8 cellular contexts compared by ENCODE assay signal in the genomic region with DNA sequence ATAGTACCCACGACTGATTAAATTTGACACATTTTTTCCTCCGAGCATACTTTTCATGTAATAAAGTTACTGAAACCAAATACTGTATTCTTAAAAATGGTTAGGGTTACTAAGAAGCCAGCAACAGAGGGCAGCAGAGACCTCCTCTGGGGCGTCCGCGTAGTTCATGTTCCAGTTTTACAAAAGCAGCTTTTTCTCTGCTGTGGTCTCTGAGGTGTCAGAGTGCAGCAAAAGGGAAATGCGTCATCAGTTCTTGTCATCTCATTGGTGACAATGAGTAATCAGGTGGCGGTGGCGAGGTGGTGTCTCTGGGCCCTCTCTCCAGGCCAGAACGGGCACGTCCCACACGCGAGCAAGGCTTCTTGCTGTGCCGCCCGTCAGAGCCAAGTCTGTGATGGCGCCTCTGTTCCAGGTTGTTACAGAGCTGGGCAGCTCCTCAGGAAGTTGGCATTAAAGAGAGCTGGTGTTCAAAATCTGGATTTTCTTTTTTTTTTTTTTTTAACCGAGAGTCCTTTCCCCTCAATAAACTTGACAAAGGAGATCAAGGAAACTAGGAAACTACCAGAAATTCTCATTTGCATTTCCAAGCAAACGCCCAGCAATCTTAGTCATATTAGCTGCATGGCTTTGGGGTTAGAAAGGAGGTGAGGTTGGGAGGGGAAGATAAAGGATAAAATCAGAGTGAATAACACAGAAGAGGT.
DNase-seq lines count a peak whose midpoint lies in the region; ATAC-seq, FAIRE-seq and TF ChIP-seq lines count a peak whose summit lies in the region.

No MANE protein-coding gene starts in this region.

- no peak overlapping the region for H3K9ac ChIP-seq in iPS-15b (ENCODE audit: low read depth, low read length)

- H3K4me1 ChIP-seq in A549 (peaks cover 22% of the 10 kb centered on the region), iPS-15b (ENCODE audit: control insufficient read depth, insufficient read depth, low read length) (peaks cover 6% of the 10 kb centered on the region)

- peak overlapping the region; percentile 79 for H3K4me2 ChIP-seq in A549

- no peaks in the 10 kb centered on the region for H3K36me3 ChIP-seq in iPS-15b (ENCODE audit: control insufficient read depth, insufficient read depth, low read length)

- TF ChIP-seq EP300 in A549 (IDR thresholded peaks at IDR 0.05) = peak; percentile 34 to 40; a peak in 2 of 5 replicates

- peak; percentile 53 for TF ChIP-seq POLR2A in A549 (IDR thresholded peaks at IDR 0.05; ENCODE audit: low read length)
- peak; percentile 97 for TF ChIP-seq POLR2A in GM18526 (IDR thresholded peaks at IDR 0.05; ENCODE audit: extremely low read depth, insufficient read length)

- DNase-seq in A549 (ENCODE audit: low read depth in 1 of 2, low spot score in 1 of 2) (peak; percentile 78 to 96), NCI-H2107 treated with DMSO at 0.1 percent for 48 hours (lab: John Stamatoyannopoulos, UW; ENCODE audit: unreplicated experiment) (peak; percentile 94), UCSD-AML1 (lab: John Stamatoyannopoulos, UW; ENCODE audit: unreplicated experiment) (peak; percentile 75), brain pericyte (ENCODE audit: low read depth, low spot score) (peak; percentile 77), skeletal muscle cell (ENCODE audit: low read depth) (peak; percentile 89)

- H3K4me3 ChIP-seq in A549 (peak overlapping the region; percentile 33), iPS-15b (ENCODE audit: low read depth, low read length) (peak overlapping the region; percentile 51), skeletal muscle cell (ENCODE audit: low read depth, low read length) (peak overlapping the region; percentile 35)

- TF ChIP-seq CTCF in A549 (IDR thresholded peaks at IDR 0.05) = peak; percentile 96

- POLR2A ChIA-PET in A549 (lab: Yijun Ruan, JAX) = interaction anchor here (0.7 to 1.4 kb wide), 12 partner anchors 11 to 176 kb away, joined by 3 to 19 read pairs (median 6); a partner anchor contains a TSS

- CTCF ChIA-PET in A549 (lab: Yijun Ruan, JAX) = interaction anchor here (0.6 to 6.4 kb wide), 48 partner anchors 9 to 1538 kb away, joined by 3 to 116 read pairs (median 4); a partner anchor contains a TSS

- no peaks in the 10 kb centered on the region for H3K27me3 ChIP-seq in iPS-15b (ENCODE audit: control insufficient read depth, insufficient read depth, low read length)

- TF ChIP-seq RAD21 in A549 (conservative IDR thresholded peaks at IDR 0.05 in 1 of 2, IDR thresholded peaks at IDR 0.05 in 1 of 2) = peak; percentile 99

- FAIRE-seq in A549 (lab: Jason Lieb, UNC) = peak; percentile 13

- peak overlapping the region; percentile 85 to 91 for H3K27ac ChIP-seq in A549

- no peaks in the 10 kb centered on the region for H3K9me3 ChIP-seq in A549
- no peaks in the 10 kb centered on the region for H3K9me3 ChIP-seq in iPS-15b (ENCODE audit: control insufficient read depth, insufficient read depth, low read length)

- peak; percentile 97 to 98 for ATAC-seq in A549
- peak; percentile 100 for ATAC-seq in HG03064 (IDR thresholded peaks at IDR 0.05; ENCODE audit: low read depth, unreplicated experiment)

- WGBS in A549 (ENCODE audit: missing lambda C conversion rate) = 2% methylated on average over 17 of the region's 17 CpGs

TF ChIP-seq in A549, 52 proteins besides CTCF, POLR2A, EP300 and RAD21:
- no peak for TF ChIP-seq RNF2 (IDR thresholded peaks at IDR 0.05; ENCODE audit: borderline replicate concordance, low read depth)
- TF ChIP-seq MAFK (IDR thresholded peaks at IDR 0.05; ENCODE audit: partially characterized antibody) = peak; percentile 54
- no peak for TF ChIP-seq HEYL (CRISPR knock-in tag; IDR thresholded peaks at IDR 0.05)
- TF ChIP-seq HOXB5 (CRISPR knock-in tag; IDR thresholded peaks at IDR 0.05) = 0 out of 2 replicates have a peak, but pooled peaks have one; percentile 36
- TF ChIP-seq, protein P1, sequence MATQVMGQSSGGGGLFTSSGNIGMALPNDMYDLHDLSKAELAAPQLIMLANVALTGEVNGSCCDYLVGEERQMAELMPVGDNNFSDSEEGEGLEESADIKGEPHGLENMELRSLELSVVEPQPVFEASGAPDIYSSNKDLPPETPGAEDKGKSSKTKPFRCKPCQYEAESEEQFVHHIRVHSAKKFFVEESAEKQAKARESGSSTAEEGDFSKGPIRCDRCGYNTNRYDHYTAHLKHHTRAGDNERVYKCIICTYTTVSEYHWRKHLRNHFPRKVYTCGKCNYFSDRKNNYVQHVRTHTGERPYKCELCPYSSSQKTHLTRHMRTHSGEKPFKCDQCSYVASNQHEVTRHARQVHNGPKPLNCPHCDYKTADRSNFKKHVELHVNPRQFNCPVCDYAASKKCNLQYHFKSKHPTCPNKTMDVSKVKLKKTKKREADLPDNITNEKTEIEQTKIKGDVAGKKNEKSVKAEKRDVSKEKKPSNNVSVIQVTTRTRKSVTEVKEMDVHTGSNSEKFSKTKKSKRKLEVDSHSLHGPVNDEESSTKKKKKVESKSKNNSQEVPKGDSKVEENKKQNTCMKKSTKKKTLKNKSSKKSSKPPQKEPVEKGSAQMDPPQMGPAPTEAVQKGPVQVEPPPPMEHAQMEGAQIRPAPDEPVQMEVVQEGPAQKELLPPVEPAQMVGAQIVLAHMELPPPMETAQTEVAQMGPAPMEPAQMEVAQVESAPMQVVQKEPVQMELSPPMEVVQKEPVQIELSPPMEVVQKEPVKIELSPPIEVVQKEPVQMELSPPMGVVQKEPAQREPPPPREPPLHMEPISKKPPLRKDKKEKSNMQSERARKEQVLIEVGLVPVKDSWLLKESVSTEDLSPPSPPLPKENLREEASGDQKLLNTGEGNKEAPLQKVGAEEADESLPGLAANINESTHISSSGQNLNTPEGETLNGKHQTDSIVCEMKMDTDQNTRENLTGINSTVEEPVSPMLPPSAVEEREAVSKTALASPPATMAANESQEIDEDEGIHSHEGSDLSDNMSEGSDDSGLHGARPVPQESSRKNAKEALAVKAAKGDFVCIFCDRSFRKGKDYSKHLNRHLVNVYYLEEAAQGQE (IDR thresholded peaks at IDR 0.05) = no peak
- TF ChIP-seq, protein P2, sequence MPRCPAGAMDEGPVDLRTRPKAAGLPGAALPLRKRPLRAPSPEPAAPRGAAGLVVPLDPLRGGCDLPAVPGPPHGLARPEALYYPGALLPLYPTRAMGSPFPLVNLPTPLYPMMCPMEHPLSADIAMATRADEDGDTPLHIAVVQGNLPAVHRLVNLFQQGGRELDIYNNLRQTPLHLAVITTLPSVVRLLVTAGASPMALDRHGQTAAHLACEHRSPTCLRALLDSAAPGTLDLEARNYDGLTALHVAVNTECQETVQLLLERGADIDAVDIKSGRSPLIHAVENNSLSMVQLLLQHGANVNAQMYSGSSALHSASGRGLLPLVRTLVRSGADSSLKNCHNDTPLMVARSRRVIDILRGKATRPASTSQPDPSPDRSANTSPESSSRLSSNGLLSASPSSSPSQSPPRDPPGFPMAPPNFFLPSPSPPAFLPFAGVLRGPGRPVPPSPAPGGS (IDR thresholded peaks at IDR 0.05) = peak; percentile 57; the same call in 2 of the 3 replicates
- peak; percentile 52 to 75; a peak in 3 of 5 replicates for TF ChIP-seq JUN (IDR thresholded peaks at IDR 0.05)
- TF ChIP-seq, protein P3, sequence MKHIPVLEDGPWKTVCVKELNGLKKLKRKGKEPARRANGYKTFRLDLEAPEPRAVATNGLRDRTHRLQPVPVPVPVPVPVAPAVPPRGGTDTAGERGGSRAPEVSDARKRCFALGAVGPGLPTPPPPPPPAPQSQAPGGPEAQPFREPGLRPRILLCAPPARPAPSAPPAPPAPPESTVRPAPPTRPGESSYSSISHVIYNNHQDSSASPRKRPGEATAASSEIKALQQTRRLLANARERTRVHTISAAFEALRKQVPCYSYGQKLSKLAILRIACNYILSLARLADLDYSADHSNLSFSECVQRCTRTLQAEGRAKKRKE (CRISPR knock-in tag; IDR thresholded peaks at IDR 0.05; ENCODE audit: low read depth) = no peak
- TF ChIP-seq SMC3 (IDR thresholded peaks at IDR 0.05) = peak; percentile 99
- peak; percentile 59 for TF ChIP-seq GATA3 (IDR thresholded peaks at IDR 0.05; ENCODE audit: borderline replicate concordance)
- TF ChIP-seq, protein P4, sequence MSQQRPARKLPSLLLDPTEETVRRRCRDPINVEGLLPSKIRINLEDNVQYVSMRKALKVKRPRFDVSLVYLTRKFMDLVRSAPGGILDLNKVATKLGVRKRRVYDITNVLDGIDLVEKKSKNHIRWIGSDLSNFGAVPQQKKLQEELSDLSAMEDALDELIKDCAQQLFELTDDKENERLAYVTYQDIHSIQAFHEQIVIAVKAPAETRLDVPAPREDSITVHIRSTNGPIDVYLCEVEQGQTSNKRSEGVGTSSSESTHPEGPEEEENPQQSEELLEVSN (IDR thresholded peaks at IDR 0.05; ENCODE audit: borderline replicate concordance, low read depth) = no peak
- 0 out of 2 replicates have a peak, but pooled peaks have one; percentile 42 for TF ChIP-seq CHD4 (IDR thresholded peaks at IDR 0.05; ENCODE audit: borderline replicate concordance)
- TF ChIP-seq CEBPB (IDR thresholded peaks at IDR 0.05) = no peak
- peak; percentile 15 for TF ChIP-seq ZFP36 (IDR thresholded peaks at IDR 0.05; ENCODE audit: borderline replicate concordance, partially characterized antibody)
- no peak for TF ChIP-seq ESRRA (IDR thresholded peaks at IDR 0.05; ENCODE audit: borderline replicate concordance, low read length)
- TF ChIP-seq, protein P5, sequence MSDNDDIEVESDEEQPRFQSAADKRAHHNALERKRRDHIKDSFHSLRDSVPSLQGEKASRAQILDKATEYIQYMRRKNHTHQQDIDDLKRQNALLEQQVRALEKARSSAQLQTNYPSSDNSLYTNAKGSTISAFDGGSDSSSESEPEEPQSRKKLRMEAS (IDR thresholded peaks at IDR 0.05) = peak; percentile 77
- TF ChIP-seq FOSL2 (IDR thresholded peaks at IDR 0.05) = peak; percentile 36; the same call in 1 of the 2 replicates
- TF ChIP-seq FOSL2 (CRISPR knock-in tag; IDR thresholded peaks at IDR 0.05) = peak; percentile 87

Comparison
In these comparisons a context has a peak if more than half of its experiments do, and no peak if none do; other contexts are left out.
1. Peak in every context shown above with its lines: DNase-seq, ATAC-seq, H3K4me3 ChIP-seq and H3K27ac ChIP-seq.